ENCODE assay signal across 8 cellular contexts in the genomic region with DNA sequence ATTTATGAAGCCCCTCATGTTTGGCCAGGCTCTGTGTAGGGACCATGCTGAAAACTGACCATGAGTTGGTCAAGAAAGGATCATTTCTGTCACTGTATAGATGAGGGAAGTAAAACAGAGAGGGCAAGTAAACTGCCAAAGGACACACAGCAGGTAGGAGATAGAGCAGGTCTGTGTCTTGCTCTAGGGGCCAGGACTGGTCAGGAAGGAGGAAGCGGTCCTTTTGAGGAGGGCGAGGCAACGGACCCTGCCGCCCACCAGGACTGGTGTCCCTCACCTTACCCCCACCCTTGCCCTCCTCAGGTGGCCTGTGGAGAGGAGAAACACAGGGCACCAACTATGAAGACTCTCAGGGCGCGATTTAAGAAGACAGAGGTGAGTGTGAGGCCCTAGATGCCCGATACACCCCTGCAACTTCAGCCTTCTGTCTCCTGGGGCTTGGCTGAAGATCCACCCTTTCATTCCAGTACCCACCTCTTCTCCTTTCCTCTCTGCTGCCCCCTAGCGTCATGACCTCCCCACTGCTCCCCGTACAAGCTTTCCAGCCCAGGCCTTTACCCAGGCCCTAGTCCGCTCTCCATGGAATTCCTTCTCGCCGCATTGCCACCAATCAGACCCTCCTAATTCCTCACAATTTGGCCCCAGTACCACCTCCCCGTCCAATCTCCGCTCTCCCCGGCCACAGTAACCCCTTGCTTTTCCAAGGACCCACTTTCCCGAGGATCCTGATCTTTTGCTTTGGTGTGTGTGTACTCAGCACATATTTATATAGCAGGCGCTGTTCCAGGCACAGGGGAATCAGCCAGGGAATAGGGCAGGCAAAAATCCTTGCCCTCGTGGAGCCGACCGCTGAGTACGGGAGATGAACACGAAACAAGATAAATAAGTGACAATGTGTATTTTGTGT. TPM values are rescaled to one million over a fixed set of nuclear protein-coding genes. Genes with fewer than 3 reads are reported as not detected.
DNase-seq lines count a peak whose midpoint lies in the region; ATAC-seq, FAIRE-seq and TF ChIP-seq lines count a peak whose summit lies in the region.

No MANE protein-coding gene starts in this region.

- TF ChIP-seq CTCF in lower leg skin (IDR thresholded peaks at IDR 0.05): peak in 1 of 3 donors; percentile 9

- no peak overlapping the region for H3K4me3 ChIP-seq in lower leg skin (ENCODE audit: low read depth, poor library complexity, severe bottlenecking)

- ATAC-seq in HG03039 (IDR thresholded peaks at IDR 0.05; ENCODE audit: unreplicated experiment): no peak

- WGBS in lower leg skin, 2 donors: 39 to 43% methylated on average over 22 of the region's 22 CpGs

- peak; percentile 76 for DNase-seq in 8988T
- peak; percentile 69 for DNase-seq in GM18507 (ENCODE audit: extremely low spot score, insufficient read length, low read depth)
- peak; percentile 69 for DNase-seq in NCI-H460 (ENCODE audit: extremely low read depth, low read depth)
- peak; percentile 81 for DNase-seq in activated CD4-positive, alpha-beta T cell treated with anti-CD3 and anti-CD28 coated beads for 24 hours (ENCODE audit: low read depth in 2 of 2)
- DNase-seq in cerebellum (ENCODE audit: low spot score): peak; percentile 83
- peak; percentile 35 to 91 for DNase-seq in lower leg skin (ENCODE audit: low spot score in 2 of 2)
- peak; percentile 65 to 91 (median 75) for DNase-seq in stimulated activated CD4-positive, alpha-beta T cell treated with anti-CD3 and anti-CD28 coated beads, TNF-alpha, amount 100 ng/mL, for 48 hours (ENCODE audit: low read depth in 3 of 3)

- peak; percentile 75 for FAIRE-seq in GM18507 (lab: Jason Lieb, UNC)

- intact Hi-C loops in lower leg skin (cut with DNase I; ENCODE audit: low total_unique reads): no loop called here

- TF ChIP-seq POLR2A in lower leg skin (IDR thresholded peaks at IDR 0.05): no peak

RNA-seq across cellular contexts. Expression of gene ANKRD24, which starts 3.9 kb away (rescaled TPM):
- 0.20 and 0.37 TPM in 2 replicates for total RNA-seq in NCI-H460 (2014; rRNA removed; shearing (Covaris generic))
- polyA plus RNA-seq in NCI-H460 (2014; cell fraction: nucleus; rRNA removed): 0.78 and 3.0 TPM in 2 replicates
- 1.7 TPM for total RNA-seq in cerebellum
- 1 to 10 TPM in 2 of 4 donors, under 1 TPM in 1, not detected in 1; 0.22 to 3.2 (median 1.5) TPM for total RNA-seq in lower leg skin

RNA-seq across cellular contexts. Expression of gene SIRT6, which starts 4.0 kb away (rescaled TPM):
- 13.9 and 14.8 TPM in 2 replicates for total RNA-seq in NCI-H460 (2014; rRNA removed; shearing (Covaris generic))
- polyA plus RNA-seq in NCI-H460 (2014; cell fraction: nucleus; rRNA removed): 35.5 and 46.7 TPM in 2 replicates
- total RNA-seq in cerebellum (7.9 TPM), lower leg skin (10 to 100 TPM; 18.7 to 39.8 (median 32.9) TPM)

RNA-seq across cellular contexts. Expression of gene CREB3L3, which starts 32.9 kb away (rescaled TPM):
- not detected in 2 replicates for total RNA-seq in NCI-H460 (2014; rRNA removed; shearing (Covaris generic))
- polyA plus RNA-seq in NCI-H460 (2014; cell fraction: nucleus; rRNA removed): not detected in 2 replicates
- total RNA-seq in cerebellum (not detected), lower leg skin (not detected)

RNA-seq across cellular contexts. Expression of gene EBI3, which starts 43.0 kb away (rescaled TPM):
- 0.30 TPM in 1 of 2 replicates, not detected in the other for total RNA-seq in NCI-H460 (2014; rRNA removed; shearing (Covaris generic))
- polyA plus RNA-seq in NCI-H460 (2014; cell fraction: nucleus; rRNA removed): not detected in 2 replicates
- 0.36 TPM for total RNA-seq in cerebellum
- total RNA-seq in lower leg skin: 1 to 10 TPM in 1 of 4 donors, not detected in 3; 2.2 TPM
